1 cellular context compared by ENCODE assay signal in genomic region chr14:101706509-101707284, GRCh38.
TF ChIP-seq lines count a peak whose summit lies in the region.

No MANE protein-coding gene starts in this region.

TF ChIP-seq in HepG2, 621 proteins besides CTCF, POLR2A, EP300 and RAD21 (continued from another document and continues in another):
- no peak for TF ChIP-seq HNF1A (IDR thresholded peaks at IDR 0.05; ENCODE audit: low read depth)
- TF ChIP-seq HNF1A (CRISPR knock-in tag; IDR thresholded peaks at IDR 0.05; ENCODE audit: borderline replicate concordance): no peak
- no peak for TF ChIP-seq PHF20 (CRISPR knock-in tag; IDR thresholded peaks at IDR 0.05)
- TF ChIP-seq ZBTB37 (CRISPR knock-in tag; IDR thresholded peaks at IDR 0.05): no peak
- 0 out of 2 replicates have a peak, but pooled peaks have one; percentile 51 for TF ChIP-seq IKZF5 (CRISPR knock-in tag; IDR thresholded peaks at IDR 0.05)
- TF ChIP-seq MEIS1 (CRISPR knock-in tag; IDR thresholded peaks at IDR 0.05; ENCODE audit: borderline replicate concordance): no peak
- TF ChIP-seq AHR (CRISPR knock-in tag; IDR thresholded peaks at IDR 0.05): peak; percentile 67; the same call in 1 of the 2 replicates
- TF ChIP-seq MAFF (IDR thresholded peaks at IDR 0.05; ENCODE audit: low read depth, low read length): no peak
- no peak; the same call in 1 of the 2 replicates for TF ChIP-seq NFYB (CRISPR knock-in tag; IDR thresholded peaks at IDR 0.05)
- no peak for TF ChIP-seq ZNF326 (CRISPR knock-in tag; IDR thresholded peaks at IDR 0.05; ENCODE audit: borderline replicate concordance)
- no peak for TF ChIP-seq PTBP1 (IDR thresholded peaks at IDR 0.05; ENCODE audit: low read depth, low read length, poor library complexity, severe bottlenecking)
- TF ChIP-seq ZNF382 (CRISPR knock-in tag; IDR thresholded peaks at IDR 0.05; ENCODE audit: borderline replicate concordance): no peak
- TF ChIP-seq ATF7-NPFF (CRISPR knock-in tag; IDR thresholded peaks at IDR 0.05; ENCODE audit: low read depth): no peak
- no peak for TF ChIP-seq SIX1 (CRISPR knock-in tag; IDR thresholded peaks at IDR 0.05; ENCODE audit: borderline replicate concordance)
- 0 out of 2 replicates have a peak, but pooled peaks have one; percentile 17 for TF ChIP-seq ZNF891 (CRISPR knock-in tag; IDR thresholded peaks at IDR 0.05)
- no peak for TF ChIP-seq GPN1 (CRISPR knock-in tag; IDR thresholded peaks at IDR 0.05; ENCODE audit: borderline replicate concordance)
- no peak for TF ChIP-seq TGIF2 (CRISPR knock-in tag; IDR thresholded peaks at IDR 0.05)
- TF ChIP-seq NFE2L1 (CRISPR knock-in tag; IDR thresholded peaks at IDR 0.05; ENCODE audit: borderline replicate concordance): no peak; the same call in 1 of the 2 replicates
- TF ChIP-seq ZBTB34 (CRISPR knock-in tag; IDR thresholded peaks at IDR 0.05): no peak
- TF ChIP-seq MAFG (CRISPR knock-in tag; IDR thresholded peaks at IDR 0.05): no peak
- TF ChIP-seq ZNF383 (CRISPR knock-in tag; IDR thresholded peaks at IDR 0.05; ENCODE audit: borderline replicate concordance): no peak
- no peak for TF ChIP-seq ZNF17 (CRISPR knock-in tag; IDR thresholded peaks at IDR 0.05)
- no peak for TF ChIP-seq MEF2D (CRISPR knock-in tag; IDR thresholded peaks at IDR 0.05)
- no peak for TF ChIP-seq ZNF564 (CRISPR knock-in tag; IDR thresholded peaks at IDR 0.05)
- peak; percentile 74; the same call in 1 of the 2 replicates for TF ChIP-seq ZNF607 (CRISPR knock-in tag; IDR thresholded peaks at IDR 0.05; ENCODE audit: borderline replicate concordance)
- TF ChIP-seq ZBTB2 (CRISPR knock-in tag; IDR thresholded peaks at IDR 0.05; ENCODE audit: low read depth): no peak
- no peak; the same call in 1 of the 2 replicates for TF ChIP-seq ZNF670 (CRISPR knock-in tag; IDR thresholded peaks at IDR 0.05; ENCODE audit: borderline replicate concordance)
- TF ChIP-seq RARA (CRISPR knock-in tag; IDR thresholded peaks at IDR 0.05): peak; percentile 92
- peak; percentile 86 for TF ChIP-seq ZFX (CRISPR knock-in tag; IDR thresholded peaks at IDR 0.05; ENCODE audit: low read depth)
- peak; percentile 50; the same call in 1 of the 2 replicates for TF ChIP-seq ZBED4 (CRISPR knock-in tag; IDR thresholded peaks at IDR 0.05; ENCODE audit: borderline replicate concordance)
- TF ChIP-seq ARHGAP35 (CRISPR knock-in tag; IDR thresholded peaks at IDR 0.05; ENCODE audit: borderline replicate concordance): 0 out of 2 replicates have a peak, but pooled peaks have one; percentile 2
- no peak for TF ChIP-seq HDAC6 (IDR thresholded peaks at IDR 0.05; ENCODE audit: low read depth, low read length)
- TF ChIP-seq CBX5 (CRISPR knock-in tag; IDR thresholded peaks at IDR 0.05; ENCODE audit: borderline replicate concordance): no peak
- TF ChIP-seq NFE2L2 (IDR thresholded peaks at IDR 0.05; ENCODE audit: low read length): no peak
- no peak for TF ChIP-seq MZF1 (CRISPR knock-in tag; IDR thresholded peaks at IDR 0.05; ENCODE audit: borderline replicate concordance)
- TF ChIP-seq LBX2 (CRISPR knock-in tag; IDR thresholded peaks at IDR 0.05; ENCODE audit: borderline replicate concordance): no peak
- no peak for TF ChIP-seq PHF5A (CRISPR knock-in tag; IDR thresholded peaks at IDR 0.05; ENCODE audit: low read depth, unreplicated experiment)
- no peak for TF ChIP-seq TEAD2 (CRISPR knock-in tag; IDR thresholded peaks at IDR 0.05)
- no peak for TF ChIP-seq ZBTB25 (CRISPR knock-in tag; IDR thresholded peaks at IDR 0.05)
- no peak for TF ChIP-seq MIER2 (CRISPR knock-in tag; IDR thresholded peaks at IDR 0.05)
- TF ChIP-seq RFX5 (IDR thresholded peaks at IDR 0.05; ENCODE audit: low read depth, low read length): no peak
- no peak for TF ChIP-seq ZNF576 (CRISPR knock-in tag; IDR thresholded peaks at IDR 0.05)
- no peak for TF ChIP-seq CENPX (CRISPR knock-in tag; IDR thresholded peaks at IDR 0.05)
- no peak for TF ChIP-seq ZNF460 (CRISPR knock-in tag; IDR thresholded peaks at IDR 0.05; ENCODE audit: borderline replicate concordance)
- 0 out of 2 replicates have a peak, but pooled peaks have one; percentile 5 for TF ChIP-seq TIGD3 (CRISPR knock-in tag; IDR thresholded peaks at IDR 0.05; ENCODE audit: borderline replicate concordance)
- TF ChIP-seq ZBTB20 (CRISPR knock-in tag; IDR thresholded peaks at IDR 0.05; ENCODE audit: borderline replicate concordance, low read depth): no peak
- no peak for TF ChIP-seq PHF21A (CRISPR knock-in tag; IDR thresholded peaks at IDR 0.05)
- TF ChIP-seq HNRNPL (IDR thresholded peaks at IDR 0.05; ENCODE audit: low read depth, low read length): no peak
- no peak for TF ChIP-seq ZNF484 (CRISPR knock-in tag; IDR thresholded peaks at IDR 0.05; ENCODE audit: borderline replicate concordance, low read depth)
- TF ChIP-seq ZNF660 (CRISPR knock-in tag; IDR thresholded peaks at IDR 0.05; ENCODE audit: borderline replicate concordance, low read depth): no peak
